In genomic region chr12:48890657-48891418, GRCh38 we compare ENCODE assay signal across 8 cellular contexts. TPM values are rescaled to one million over a fixed set of nuclear protein-coding genes. Genes with fewer than 3 reads are reported as not detected.
DNase-seq lines count a peak whose midpoint lies in the region; ATAC-seq and TF ChIP-seq lines count a peak whose summit lies in the region.

No MANE protein-coding gene starts in this region.

- 3 to 7% methylated on average over 11 to 37 of the region's 37 CpGs for WGBS in endodermal cell (ENCODE audit: insufficient coverage in 1 of 2, insufficient read length in 1 of 2), 2 experiments

- peak overlapping the region; percentile 51 for H3K9ac ChIP-seq in endodermal cell (ENCODE audit: extremely low read depth, low read length, poor library complexity, severe bottlenecking)

- H3K27ac ChIP-seq in endodermal cell (ENCODE audit: low read depth, low read length), result no peak overlapping the region

- H3K9me3 Mint-ChIP-seq in endodermal cell (no peaks in the 10 kb centered on the region), mesothelial cell of epicardium (no peaks in the 10 kb centered on the region)

- H3K4me3 Mint-ChIP-seq in endodermal cell (peak overlapping the region; percentile 46), mesothelial cell of epicardium (peak overlapping the region; percentile 49)

- no peak overlapping the region for H3K27ac Mint-ChIP-seq in endodermal cell
- peak overlapping the region; percentile 67 for H3K27ac Mint-ChIP-seq in mesothelial cell of epicardium

- H3K4me1 Mint-ChIP-seq in endodermal cell (peaks cover 12% of the 10 kb centered on the region), mesothelial cell of epicardium (peaks cover 5% of the 10 kb centered on the region)

- H3K36me3 Mint-ChIP-seq in endodermal cell (ENCODE audit: low read depth), result no peaks in the 10 kb centered on the region
- H3K36me3 Mint-ChIP-seq in mesothelial cell of epicardium, result no peaks in the 10 kb centered on the region

- H3K27me3 ChIP-seq in endodermal cell (ENCODE audit: control insufficient read depth, insufficient read depth, low read length, poor library complexity, severe bottlenecking), result no peaks in the 10 kb centered on the region

- H3K27me3 Mint-ChIP-seq in endodermal cell (ENCODE audit: insufficient read depth) (peaks cover 23% of the 10 kb centered on the region), mesothelial cell of epicardium (ENCODE audit: low read depth) (peaks cover 13% of the 10 kb centered on the region)

- H3K36me3 ChIP-seq in endodermal cell (ENCODE audit: control insufficient read depth, insufficient read depth, low read length), result no peaks in the 10 kb centered on the region

- peak; percentile 85 for TF ChIP-seq CTCF in GM12864 (IDR thresholded peaks at IDR 0.05; ENCODE audit: low read depth, low read length, missing control alignments)
- peak; percentile 99 for TF ChIP-seq CTCF in endodermal cell (conservative IDR thresholded peaks at IDR 0.05)
- TF ChIP-seq CTCF in mesothelial cell of epicardium (IDR thresholded peaks at IDR 0.05; ENCODE audit: unreplicated experiment), result peak; percentile 89

- DNase-seq in GM12864 (ENCODE audit: low read depth) (no peak), HS-27A (ENCODE audit: low read depth) (peak; percentile 11), NOMO-1 treated with DMSO at 0.1 percent for 48 hours (lab: John Stamatoyannopoulos, UW; ENCODE audit: unreplicated experiment) (peak; percentile 56), endodermal cell (peak; percentile 99), mesothelial cell of epicardium (ENCODE audit: low spot score in 2 of 2, unreplicated experiment in 2 of 2) (peak; percentile 71 to 92)
- DNase-seq in activated CD8-positive, alpha-beta memory T cell treated with anti-CD3 and anti-CD28 coated beads, Interleukin-2, amount 50 U/mL, for 1 hour (ENCODE audit: extremely low read depth), result peak; percentile 26
- peak; percentile 51 for DNase-seq in stimulated activated CD8-positive, alpha-beta memory T cell treated with anti-CD3 and anti-CD28 coated beads, Interleukin-15, amount 100 ng/mL, for 1 hour (ENCODE audit: low read depth)

- H3K4me3 ChIP-seq in GM12864 (ENCODE audit: low read depth, low read length) (no peak overlapping the region), endodermal cell (ENCODE audit: low read length) (peak overlapping the region; percentile 79)

- ATAC-seq in GM18502 (IDR thresholded peaks at IDR 0.05; ENCODE audit: poor library complexity, unreplicated experiment), result no peak

- no peaks in the 10 kb centered on the region for H3K9me3 ChIP-seq in endodermal cell (ENCODE audit: control insufficient read depth, low read length)

- no peaks in the 10 kb centered on the region for H3K4me1 ChIP-seq in endodermal cell (ENCODE audit: control insufficient read depth, insufficient read depth, low read length)

RNA-seq across cellular contexts. Expression of gene RND1, which starts 25.2 kb away (rescaled TPM):
- total RNA-seq in endodermal cell (10 to 100 TPM; 10.7 to 18.9 TPM), mesothelial cell of epicardium (14.9 to 15.8 TPM (median 15.0 TPM) in 3 replicates)
- polyA plus RNA-seq in endodermal cell (2013, experiment 1 of 2), result 21.7 TPM
- 19.7 TPM for polyA plus RNA-seq in endodermal cell (2013, experiment 2 of 2)

RNA-seq across cellular contexts. Expression of gene FKBP11, which starts 34.5 kb away (rescaled TPM):
- total RNA-seq in endodermal cell (10 to 100 TPM; 30.1 to 30.7 TPM), mesothelial cell of epicardium (30.5 to 34.7 TPM (median 33.7 TPM) in 3 replicates)
- polyA plus RNA-seq in endodermal cell (2013, experiment 1 of 2), result 17.4 TPM
- polyA plus RNA-seq in endodermal cell (2013, experiment 2 of 2), result 17.0 TPM

RNA-seq across cellular contexts. Expression of gene DDX23, which starts 38.9 kb away (rescaled TPM):
- 100 to 1,000 TPM in 1 of 2 donors, 10 to 100 TPM in 1; 98.5 to 108 TPM for total RNA-seq in endodermal cell
- 61.8 TPM for polyA plus RNA-seq in endodermal cell (2013, experiment 1 of 2)
- polyA plus RNA-seq in endodermal cell (2013, experiment 2 of 2), result 61.8 TPM
- 88.5 to 106 TPM (median 97.9 TPM) in 3 replicates for total RNA-seq in mesothelial cell of epicardium
